In genomic region chr6:29908341-29908662, GRCh38 we compare ENCODE assay signal across 15 cellular contexts. TPM values are rescaled to one million over a fixed set of nuclear protein-coding genes. Genes with fewer than 3 reads are reported as not detected.
A peak's percentile ranks its signal among the peaks of the same experiment; 100 is the strongest.
DNase-seq lines count a peak whose midpoint lies in the region; ATAC-seq, FAIRE-seq and TF ChIP-seq lines count a peak whose summit lies in the region.
"Had no signal": no experiment of that assay in that cellular context is flagged by ENCODE, and none has a peak within 500 bp of the region (broad histone marks: within the 10 kb centered on the region; RNA-seq: fewer than 3 reads in every experiment).

No MANE protein-coding gene starts in this region.

- peaks cover 26% of the 10 kb centered on the region for H3K4me1 ChIP-seq in Caco-2
- H3K4me1 ChIP-seq in H1 (replicated peaks in 1 of 4; ENCODE audit: control insufficient read depth in 3 of 4, insufficient read depth in 4 of 4, low read length in 3 of 4), result no peaks in the 10 kb centered on the region
- H3K4me1 ChIP-seq in kidney (ENCODE audit: control insufficient read depth in 1 of 2, insufficient read depth in 1 of 2, low read depth in 1 of 2, low read length in 2 of 2), result no peaks in the 10 kb centered on the region
- H3K4me1 ChIP-seq: BLaER1 had no signal

- no peak for TF ChIP-seq POLR2A in H1 (IDR thresholded peaks at IDR 0.05; ENCODE audit: control extremely low read depth in 1 of 2, low read depth in 2 of 2, low read length in 2 of 2)

- TF ChIP-seq CTCF in Caco-2 (IDR thresholded peaks at IDR 0.05; ENCODE audit: insufficient read depth in 1 of 2, low read depth in 1 of 2, low read length in 1 of 2, severe bottlenecking in 1 of 2, unreplicated experiment in 1 of 2) (no peak), H1 (IDR thresholded peaks at IDR 0.05; ENCODE audit: control extremely low read depth in 1 of 3, insufficient read depth in 1 of 3, low read depth in 1 of 3, low read length in 3 of 3) (no peak), kidney (IDR thresholded peaks at IDR 0.05; ENCODE audit: borderline replicate concordance, extremely low read depth, insufficient read depth) (no peak), nephron (IDR thresholded peaks at IDR 0.05; ENCODE audit: unreplicated experiment in 3 of 3) (no peak)

- H3K14ac ChIP-seq in H1 (ENCODE audit: insufficient read length), result no peak overlapping the region

- no peak overlapping the region for H3K56ac ChIP-seq in H1 (replicated peaks; ENCODE audit: insufficient read length, low read depth, low read length)

- H3K79me2 ChIP-seq in H1 (ENCODE audit: control insufficient read depth in 1 of 2, insufficient read depth in 2 of 2, low read length in 2 of 2), result no peaks in the 10 kb centered on the region

- no peak overlapping the region for H3K4ac ChIP-seq in H1 (replicated peaks; ENCODE audit: insufficient read length, low read depth, low read length)

- H3K27me3 Mint-ChIP-seq in Caco-2 (ENCODE audit: insufficient read depth, unreplicated experiment) (no peaks in the 10 kb centered on the region), nephron (ENCODE audit: low read depth) (peaks cover 26% of the 10 kb centered on the region)

- H3K4me3 Mint-ChIP-seq in Caco-2 (ENCODE audit: unreplicated experiment), result no peak overlapping the region
- no peak overlapping the region for H3K4me3 Mint-ChIP-seq in nephron
- H3K4me3 Mint-ChIP-seq: CD8-positive, alpha-beta memory T cell had no signal

- no peak overlapping the region for H4K91ac ChIP-seq in H1 (replicated peaks; ENCODE audit: insufficient read length, low read length)

- H3K9me3 ChIP-seq in Caco-2 (no peaks in the 10 kb centered on the region), H1 (ENCODE audit: insufficient read depth in 2 of 2, low read depth in 1 of 2, low read length in 1 of 2) (no peaks in the 10 kb centered on the region), kidney (ENCODE audit: control insufficient read depth in 1 of 2, low read length in 2 of 2) (no peaks in the 10 kb centered on the region)
- H3K9me3 ChIP-seq: BLaER1 had no signal

- TF ChIP-seq RAD21 in H1 (IDR thresholded peaks at IDR 0.05 in 1 of 2, conservative IDR thresholded peaks at IDR 0.05 in 1 of 2; ENCODE audit: low read depth in 2 of 2, low read length in 2 of 2), result no peak

- no peaks in the 10 kb centered on the region for H3K79me1 ChIP-seq in H1 (ENCODE audit: low read depth, low read length)

- H3K27ac Mint-ChIP-seq in Caco-2 (ENCODE audit: unreplicated experiment), result peak overlapping the region; percentile 51
- H3K27ac Mint-ChIP-seq in nephron, result peak overlapping the region; percentile 91 to 95 (median 94)
- H3K27ac Mint-ChIP-seq: CD8-positive, alpha-beta memory T cell had no signal

- no peak overlapping the region for H3K27ac ChIP-seq in H1 (ENCODE audit: low read depth, low read length)
- peak overlapping the region; percentile 20 to 72 for H3K27ac ChIP-seq in kidney (ENCODE audit: low read depth in 2 of 2, low read length in 2 of 2)
- H3K27ac ChIP-seq: BLaER1, GM23248 had no signal

- intact Hi-C loops in Caco-2 (cut with micrococcal nuclease; ENCODE audit: unreplicated experiment), result no loop called here
- intact Hi-C loops in kidney (cut with DNase I), result no loop called here

- no peak overlapping the region for H2BK15ac ChIP-seq in H1 (ENCODE audit: low read length)

- peak overlapping the region; percentile 20; the same call in 1 of the 2 replicates for H4K8ac ChIP-seq in H1 (ENCODE audit: extremely low read depth, insufficient read depth, low read length)

- H3K4me3 ChIP-seq in Caco-2 (ENCODE audit: low read depth, low read length) (no peak overlapping the region), H1 (ENCODE audit: extremely low read depth in 1 of 4, insufficient read depth in 2 of 4, low read depth in 3 of 4, low read length in 4 of 4) (no peak overlapping the region), kidney (ENCODE audit: low read length in 2 of 2) (no peak overlapping the region)
- H3K4me3 ChIP-seq: BLaER1, GM23248 had no signal

- TF ChIP-seq EP300 in H1 (IDR thresholded peaks at IDR 0.05; ENCODE audit: borderline replicate concordance in 1 of 2, low read depth in 2 of 2, low read length in 2 of 2), result no peak

- no peak overlapping the region for H2BK120ac ChIP-seq in H1 (replicated peaks; ENCODE audit: low read depth, low read length)

- no peaks in the 10 kb centered on the region for H3K23me2 ChIP-seq in H1 (ENCODE audit: low read depth, low read length)

- peaks cover 11% of the 10 kb centered on the region for H3K4me1 Mint-ChIP-seq in Caco-2 (ENCODE audit: low read depth, unreplicated experiment)
- peaks cover 7% of the 10 kb centered on the region for H3K4me1 Mint-ChIP-seq in nephron
- H3K4me1 Mint-ChIP-seq: CD8-positive, alpha-beta memory T cell had no signal

- ATAC-seq in HG03039 (IDR thresholded peaks at IDR 0.05; ENCODE audit: unreplicated experiment), result no peak

- no peak overlapping the region for H3K9ac ChIP-seq in H1 (replicated peaks in 1 of 4; ENCODE audit: extremely low read depth in 1 of 4, low read depth in 3 of 4, low read length in 3 of 4)
- H3K9ac ChIP-seq in kidney (ENCODE audit: low read length in 2 of 2), result no peak overlapping the region
- H3K9ac ChIP-seq: BLaER1, GM23248 had no signal

- no peak overlapping the region for H2AK5ac ChIP-seq in H1 (ENCODE audit: low read depth, low read length)

- H2BK12ac ChIP-seq in H1 (ENCODE audit: low read depth, low read length), result no peak overlapping the region

- DNase-seq in Caco-2 (no peak), H1 (ENCODE audit: low read depth in 1 of 2, low spot score in 2 of 2) (no peak), kidney (no peak), putamen (ENCODE audit: low spot score) (no peak), COLO829 (ENCODE audit: low spot score) (no peak)
- DNase-seq: 8988T; AML-193; Calu3; CD8-positive, alpha-beta memory T cell; DMS 273 treated with DMSO at 0.1 percent for 48 hours; GM23248; H7 had no signal

- H3K4me2 ChIP-seq in H1 (ENCODE audit: insufficient read depth in 1 of 2, low read depth in 2 of 2, low read length in 2 of 2), result no peak overlapping the region
- H3K4me2 ChIP-seq: BLaER1 had no signal

- H3K36me3 ChIP-seq in Caco-2 (ENCODE audit: control insufficient read depth, insufficient read depth, low read length), result no peaks in the 10 kb centered on the region; the same call in 1 of the 2 replicates
- no peaks in the 10 kb centered on the region for H3K36me3 ChIP-seq in H1 (ENCODE audit: control insufficient read depth in 2 of 4, insufficient read depth in 4 of 4, low read length in 3 of 4)
- H3K36me3 ChIP-seq in kidney (ENCODE audit: control insufficient read depth in 1 of 2, insufficient read depth in 2 of 2, low read length in 2 of 2), result no peaks in the 10 kb centered on the region
- H3K36me3 ChIP-seq: BLaER1 had no signal

- no peaks in the 10 kb centered on the region for H3K9me3 Mint-ChIP-seq in Caco-2 (ENCODE audit: unreplicated experiment)
- H3K9me3 Mint-ChIP-seq in nephron, result no peaks in the 10 kb centered on the region
- H3K9me3 Mint-ChIP-seq: CD8-positive, alpha-beta memory T cell had no signal

- no peak overlapping the region for H2AFZ ChIP-seq in H1 (ENCODE audit: low read length)
- H2AFZ ChIP-seq: GM23248 had no signal

- POLR2A ChIA-PET in Caco-2 (lab: Charles Lee), result no interaction called here
- POLR2A ChIA-PET in H1 (lab: Charles Lee; ENCODE audit: partially characterized antibody), result no interaction called here

- H2BK20ac ChIP-seq in H1 (ENCODE audit: low read length), result no peak overlapping the region

- H3K23ac ChIP-seq in H1 (ENCODE audit: insufficient read length), result no peak overlapping the region

- FAIRE-seq in H1 (lab: Jason Lieb, UNC) (no peak), kidney (lab: Jason Lieb, UNC) (no peak)

- H3K27me3 ChIP-seq in Caco-2 (replicated peaks; ENCODE audit: control insufficient read depth, insufficient read depth, low read length) (no peaks in the 10 kb centered on the region), H1 (replicated peaks in 1 of 4; ENCODE audit: control insufficient read depth in 3 of 4, extremely low read depth in 1 of 4, insufficient read depth in 3 of 4, low read length in 3 of 4) (no peaks in the 10 kb centered on the region; a peak in 1 of 7 replicates)
- H3K27me3 ChIP-seq: BLaER1 had no signal

- 96% methylated on average over 3 of the region's 3 CpGs; no CpG with 5 or more reads in 1 of the 2 experiments for WGBS in H1 (ENCODE audit: extremely low coverage in 1 of 2, insufficient coverage in 1 of 2, insufficient read length in 1 of 2, insufficient replicate concordance in 2 of 2, low coverage in 1 of 2, low lambda C conversion rate in 2 of 2, missing lambda C conversion rate in 1 of 2), 2 experiments

- H3K36me3 Mint-ChIP-seq in Caco-2 (ENCODE audit: insufficient read depth, unreplicated experiment) (no peaks in the 10 kb centered on the region), nephron (ENCODE audit: low read depth) (no peaks in the 10 kb centered on the region)

- CTCF ChIA-PET in Caco-2 (lab: Charles Lee), result no interaction called here
- CTCF ChIA-PET in H1 (lab: Charles Lee; ENCODE audit: partially characterized antibody), result interaction anchor here (1.3 kb wide), 1 partner anchor 44 kb away, joined by 3 read pairs; no protein-coding TSS in a partner anchor

- no TSS peak for BruUV-seq in Caco-2 (replicated peaks; lab: Mats Ljungman, UMichigan)

- no peaks in the 10 kb centered on the region for H4K20me1 ChIP-seq in H1 (replicated peaks in 1 of 2; ENCODE audit: control insufficient read depth in 1 of 2, insufficient read depth in 2 of 2, low read length in 2 of 2)
- H4K20me1 ChIP-seq: BLaER1 had no signal

- no peak overlapping the region for H4K5ac ChIP-seq in H1 (ENCODE audit: insufficient read length, low read depth, low read length)

- H3K18ac ChIP-seq in H1 (ENCODE audit: extremely low read depth, low read length), result no peak overlapping the region

- no peak overlapping the region for H2BK5ac ChIP-seq in H1 (ENCODE audit: low read depth, low read length)

RNA-seq across cellular contexts. Expression of gene HLA-A, which starts 34.0 kb away (rescaled TPM):
- total RNA-seq in Caco-2 (2022) (192 and 198 TPM in 2 replicates), kidney (695 TPM)
- 221 and 226 TPM in 2 replicates for total RNA-seq in H1 (2021; fragmentation: NEBNext Ultra II Directional; extraction: Animal tissue kit (Norgen Biotek cat#: 25700))
- polyA plus RNA-seq in H1 (2011; rRNA removed) (474 and 560 TPM in 2 replicates), kidney (ENCODE audit: insufficient read depth, low read depth, low replicate concordance) (1,143 TPM)
- 548 TPM for polyA plus RNA-seq in H1 (2011; cell fraction: cytosol; rRNA removed)
- polyA plus RNA-seq in H1 (2011; cell fraction: nucleus; rRNA removed), result 600 TPM
- 259 to 372 TPM (median 349 TPM) in 4 replicates for polyA plus RNA-seq in H1 (2012, experiment 1 of 2)
- polyA plus RNA-seq in H1 (2012, experiment 2 of 2), result 396 TPM
- polyA plus RNA-seq in H1 (2013, experiment 1 of 2), result 562 TPM
- polyA plus RNA-seq in H1 (2013, experiment 2 of 2), result 595 TPM
- 167 and 181 TPM in 2 replicates for polyA minus RNA-seq in H1 (2011; rRNA and poly(A)+ RNA removed)
- 176 TPM for polyA minus RNA-seq in H1 (2011; cell fraction: cytosol; rRNA and poly(A)+ RNA removed)
- polyA minus RNA-seq in H1 (2011; cell fraction: nucleus; rRNA and poly(A)+ RNA removed), result 99.6 TPM
